ENCODE assay signal across 1 cellular context in the genomic region with DNA sequence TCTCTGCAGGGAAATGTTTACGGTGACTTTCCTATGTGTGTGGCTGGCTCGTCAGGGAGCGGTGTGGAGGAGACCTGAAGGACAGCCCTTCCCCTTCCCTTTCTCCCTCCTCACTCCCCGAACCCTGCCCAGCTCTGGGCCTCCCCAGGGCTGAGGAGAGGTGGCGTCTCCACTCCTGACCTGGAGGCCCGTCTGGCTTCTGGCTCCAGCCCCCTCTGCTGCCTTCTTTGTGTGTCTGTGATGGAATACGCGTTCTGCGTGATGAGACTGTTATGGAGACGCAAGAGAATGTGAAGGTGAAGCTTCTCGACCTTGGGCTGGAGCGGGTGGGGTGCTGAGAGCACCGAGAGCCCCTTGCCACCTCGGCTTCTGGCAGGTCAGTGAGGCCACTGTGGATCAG.
TF ChIP-seq lines count a peak whose summit lies in the region.

No MANE protein-coding gene starts in this region.

TF ChIP-seq in GM23338, 12 proteins besides CTCF, POLR2A, EP300 and RAD21 (continued from another document):
- no peak for TF ChIP-seq NANOG (IDR thresholded peaks at IDR 0.05; ENCODE audit: borderline replicate concordance)
- no peak for TF ChIP-seq JUNB (IDR thresholded peaks at IDR 0.05; ENCODE audit: unreplicated experiment)
